ENCODE assay signal across 8 cellular contexts in the genomic region with DNA sequence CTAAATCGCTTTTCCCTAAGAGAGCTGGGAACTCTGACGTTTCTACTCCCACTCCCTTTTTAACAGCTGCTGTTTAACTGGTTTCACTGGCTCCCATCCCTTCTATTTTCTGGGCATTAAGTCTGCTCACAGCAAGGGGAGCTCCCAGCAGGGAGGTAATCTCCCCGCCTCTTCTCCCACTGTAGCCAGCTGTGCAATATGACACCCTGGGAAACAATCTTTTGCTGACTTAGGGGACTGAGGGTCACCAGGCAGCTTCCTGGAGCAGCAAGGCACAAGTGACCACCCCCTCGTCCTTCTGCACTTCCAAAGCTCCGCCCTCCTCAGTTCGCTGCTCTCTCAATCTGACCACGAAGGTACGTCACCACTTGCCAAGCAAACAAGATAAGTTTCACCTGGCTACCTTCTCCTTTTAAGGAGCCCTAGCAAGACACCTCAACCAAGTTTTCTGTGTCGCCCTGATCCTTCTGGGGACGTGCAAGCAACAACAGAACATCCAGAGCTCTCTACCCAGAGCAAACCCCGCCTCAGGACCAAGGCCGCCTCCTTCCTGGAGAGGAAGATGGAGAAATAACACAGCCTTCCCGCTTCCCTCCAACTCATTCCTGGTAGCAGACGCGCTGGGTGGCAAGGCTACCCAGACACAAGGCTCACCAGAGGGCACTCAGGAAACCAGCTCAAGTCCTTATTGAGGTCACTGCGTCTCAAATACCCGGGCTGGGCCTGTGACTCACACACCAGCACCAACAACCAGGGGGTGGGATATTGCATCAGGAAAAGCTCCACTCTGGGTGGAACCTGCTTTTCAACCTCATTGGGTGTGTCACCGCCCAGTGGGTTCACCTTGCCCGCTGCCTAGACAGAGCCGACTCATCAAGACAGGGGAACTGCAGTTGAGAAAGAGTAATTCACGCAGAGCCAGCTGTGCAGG.
DNase-seq lines count a peak whose midpoint lies in the region; TF ChIP-seq lines count a peak whose summit lies in the region.

No MANE protein-coding gene starts in this region.

- no peak overlapping the region for H3K4me3 ChIP-seq in GM06990 (replicated peaks; ENCODE audit: low read depth, low read length)
- H3K4me3 ChIP-seq in parathyroid adenoma (ENCODE audit: low read depth, low read length), result peak overlapping the region; percentile 52

- H2AFZ ChIP-seq in parathyroid adenoma, result peak overlapping the region; percentile 68

- peaks cover 10% of the 10 kb centered on the region for H3K79me2 ChIP-seq in parathyroid adenoma

- H3K27ac Mint-ChIP-seq in activated naive CD4-positive, alpha-beta T cell treated with anti-CD3 and anti-CD28 coated beads for 36 hours, result peak overlapping the region; percentile 54
- H3K27ac Mint-ChIP-seq in glutamatergic neuron (ENCODE audit: unreplicated experiment), result peak overlapping the region; percentile 93

- TF ChIP-seq CTCF in GM06990 (IDR thresholded peaks at IDR 0.05; ENCODE audit: insufficient read depth, low read length, poor library complexity, severe bottlenecking) (no peak), RWPE1 (conservative IDR thresholded peaks at IDR 0.05; ENCODE audit: low read depth) (no peak), glutamatergic neuron (IDR thresholded peaks at IDR 0.05; ENCODE audit: partially characterized antibody, unreplicated experiment) (no peak), parathyroid adenoma (IDR thresholded peaks at IDR 0.05) (no peak)

- H3K27ac ChIP-seq in RWPE1 (peak overlapping the region; percentile 96), parathyroid adenoma (peak overlapping the region; percentile 99)

- peaks cover 5% of the 10 kb centered on the region for H3K36me3 Mint-ChIP-seq in activated naive CD4-positive, alpha-beta T cell treated with anti-CD3 and anti-CD28 coated beads for 36 hours (ENCODE audit: low read depth)
- no peaks in the 10 kb centered on the region for H3K36me3 Mint-ChIP-seq in glutamatergic neuron (ENCODE audit: unreplicated experiment)

- H3K27me3 Mint-ChIP-seq in activated naive CD4-positive, alpha-beta T cell treated with anti-CD3 and anti-CD28 coated beads for 36 hours (ENCODE audit: low read depth), result no peaks in the 10 kb centered on the region
- peaks cover 15% of the 10 kb centered on the region for H3K27me3 Mint-ChIP-seq in glutamatergic neuron (ENCODE audit: unreplicated experiment)

- H3K9me3 Mint-ChIP-seq in activated naive CD4-positive, alpha-beta T cell treated with anti-CD3 and anti-CD28 coated beads for 36 hours, result no peaks in the 10 kb centered on the region
- peaks cover 21% of the 10 kb centered on the region for H3K9me3 Mint-ChIP-seq in glutamatergic neuron (ENCODE audit: unreplicated experiment)

- H3K4me3 Mint-ChIP-seq in activated naive CD4-positive, alpha-beta T cell treated with anti-CD3 and anti-CD28 coated beads for 36 hours, result no peak overlapping the region
- H3K4me3 Mint-ChIP-seq in glutamatergic neuron (ENCODE audit: unreplicated experiment), result peak overlapping the region; percentile 67

- H3K27me3 ChIP-seq in GM06990 (replicated peaks; ENCODE audit: control insufficient read depth, insufficient read depth, low read length) (no peaks in the 10 kb centered on the region), parathyroid adenoma (ENCODE audit: control insufficient read depth, insufficient read depth, low read length) (no peaks in the 10 kb centered on the region)

- no peaks in the 10 kb centered on the region for H3K9me3 ChIP-seq in parathyroid adenoma (ENCODE audit: control insufficient read depth, low read length)

- H3K4me1 Mint-ChIP-seq in activated naive CD4-positive, alpha-beta T cell treated with anti-CD3 and anti-CD28 coated beads for 36 hours (ENCODE audit: low read depth), result peaks cover 83% of the 10 kb centered on the region
- peaks cover 76% of the 10 kb centered on the region for H3K4me1 Mint-ChIP-seq in glutamatergic neuron (ENCODE audit: low read depth, unreplicated experiment)

- CTCF ChIA-PET in RWPE1 (lab: Yijun Ruan, JAX), result interaction anchor here (0.6 to 1.9 kb wide), 4 partner anchors 39 to 169 kb away, joined by 3 to 10 read pairs (median 4); no protein-coding TSS in a partner anchor
- CTCF ChIA-PET in activated naive CD4-positive, alpha-beta T cell treated with anti-CD3 and anti-CD28 coated beads for 36 hours (lab: Charles Lee), result interaction anchor here (0.7 to 2.7 kb wide), 4 partner anchors 10 to 168 kb away, joined by 3 to 10 read pairs (median 3); no protein-coding TSS in a partner anchor

- H3K4me1 ChIP-seq in parathyroid adenoma, result peaks cover 40% of the 10 kb centered on the region

- no peak overlapping the region for H3K9ac ChIP-seq in parathyroid adenoma

- H3K4me2 ChIP-seq in parathyroid adenoma (ENCODE audit: low read length), result peak overlapping the region; percentile 64

- intact Hi-C loops in activated naive CD4-positive, alpha-beta T cell treated with anti-CD3 and anti-CD28 coated beads for 36 hours (cut with micrococcal nuclease), result loop anchor here (10.0 kb wide), 1 partner anchor 510 kb away; no protein-coding TSS in a partner anchor

- peaks cover 2% of the 10 kb centered on the region for H3K36me3 ChIP-seq in GM06990 (ENCODE audit: control insufficient read depth, insufficient read depth, low read length)
- H3K36me3 ChIP-seq in parathyroid adenoma (ENCODE audit: control insufficient read depth, insufficient read depth, low read length), result no peaks in the 10 kb centered on the region

- POLR2A ChIA-PET in RWPE1 (lab: Yijun Ruan, JAX; ENCODE audit: low non-redundant PET), result interaction anchor here (0.6 to 2.0 kb wide), 2 partner anchors 14 to 93 kb away, joined by 3 to 6 read pairs; partner anchors contain the start of gene STK24

- DNase-seq in GM06990 (ENCODE audit: extremely low read depth, insufficient read length) (peak; percentile 47), HS-5 (ENCODE audit: low read depth) (peak; percentile 80), RWPE1 (ENCODE audit: low spot score) (peak; percentile 98), glutamatergic neuron (no peak), ureter (ENCODE audit: low spot score) (peak; percentile 90), cerebellum (ENCODE audit: low spot score) (no peak)
- peak; percentile 60 for DNase-seq in activated naive CD4-positive, alpha-beta T cell treated with anti-CD3 and anti-CD28 coated beads for 36 hours

Comparison
In these comparisons a context has a peak if more than half of its experiments do, and no peak if none do; other contexts are left out.
1. DNase-seq: peak in GM06990 (single experiment), HS-5 (single experiment), RWPE1 (single experiment), activated naive CD4-positive, alpha-beta T cell treated with anti-CD3 and anti-CD28 coated beads for 36 hours (single experiment) and ureter (single experiment); none in glutamatergic neuron (single experiment) and cerebellum (single experiment).